8 cellular contexts compared by ENCODE assay signal in the genomic region with DNA sequence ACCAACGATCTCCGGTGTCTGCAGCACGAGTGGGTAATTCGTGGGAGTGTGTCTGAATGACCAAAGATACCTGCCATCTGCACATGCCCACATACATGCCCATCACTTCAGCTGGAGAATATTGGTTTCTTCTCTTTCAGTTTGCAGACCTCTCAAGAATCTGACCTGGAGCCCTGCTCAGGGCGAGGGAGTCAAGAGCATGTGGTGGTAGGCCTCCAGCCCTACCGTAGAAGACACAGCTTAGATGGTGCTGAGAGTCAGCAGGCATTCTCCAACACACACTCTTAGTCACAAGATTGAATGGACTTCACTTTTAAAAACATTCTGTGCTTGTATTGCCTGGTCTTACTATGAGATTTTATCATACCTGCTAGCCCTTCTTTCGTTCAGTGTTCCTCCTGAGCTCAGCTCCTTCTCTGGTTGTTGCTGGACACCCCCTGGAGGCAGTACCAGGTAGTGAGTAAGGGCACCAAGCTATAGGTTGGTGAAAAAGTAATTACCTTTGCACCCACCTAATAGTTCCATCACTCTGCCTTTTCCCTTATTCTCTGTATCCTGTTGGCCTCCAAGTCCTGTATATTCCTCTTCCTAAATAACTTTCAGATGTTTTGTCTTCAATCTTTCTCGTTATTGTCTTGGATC.
A peak's percentile ranks its signal among the peaks of the same experiment; 100 is the strongest.
DNase-seq lines count a peak whose midpoint lies in the region; ATAC-seq and TF ChIP-seq lines count a peak whose summit lies in the region.

No MANE protein-coding gene starts in this region.

- no peaks in the 10 kb centered on the region for H3K36me3 ChIP-seq in brain microvascular endothelial cell (replicated peaks)

- no peaks in the 10 kb centered on the region for H3K36me3 Mint-ChIP-seq in nephron (ENCODE audit: low read depth)

- H3K4me3 ChIP-seq in brain microvascular endothelial cell (ENCODE audit: low read depth, low read length) = no peak overlapping the region

- ATAC-seq in GM19324 (IDR thresholded peaks at IDR 0.05; ENCODE audit: low FRiP score, unreplicated experiment) (no peak), GM18873 (IDR thresholded peaks at IDR 0.05; ENCODE audit: low FRiP score, unreplicated experiment) (no peak)

- H3K4me1 Mint-ChIP-seq in nephron = peaks cover 22% of the 10 kb centered on the region

- H3K27me3 ChIP-seq in brain microvascular endothelial cell (replicated peaks) = no peaks in the 10 kb centered on the region

- DNase-seq in EH (ENCODE audit: low read depth) = peak; percentile 2
- peak; percentile 4 for DNase-seq in HK-2 (ENCODE audit: unreplicated experiment)
- no peak for DNase-seq in brain microvascular endothelial cell
- no peak for DNase-seq in NCI-H226
- DNase-seq in Kasumi-1 (lab: John Stamatoyannopoulos, UW) = no peak

- TF ChIP-seq CTCF in brain microvascular endothelial cell (IDR thresholded peaks at IDR 0.05; ENCODE audit: low read depth, low read length, missing control alignments) = peak; percentile 4
- TF ChIP-seq CTCF in nephron (IDR thresholded peaks at IDR 0.05; ENCODE audit: unreplicated experiment in 3 of 3) = peak; percentile 33 to 45 (median 36)

- in situ Hi-C loops in brain microvascular endothelial cell (cut with HindIII; ENCODE audit: low pct_ligation_motif_present, low sequenced_read_pairs) = no loop called here

- no peak overlapping the region for H3K27ac ChIP-seq in brain microvascular endothelial cell

- no peaks in the 10 kb centered on the region for H3K9me3 Mint-ChIP-seq in nephron

- no peak overlapping the region for H3K27ac Mint-ChIP-seq in nephron

- peaks cover 4% of the 10 kb centered on the region for H3K27me3 Mint-ChIP-seq in nephron (ENCODE audit: low read depth)

- H3K4me3 Mint-ChIP-seq in nephron = no peak overlapping the region

Comparison
In these comparisons a context has a peak if more than half of its experiments do, and no peak if none do; other contexts are left out.
1. DNase-seq: peak in EH (single experiment) and HK-2 (single experiment); none in brain microvascular endothelial cell (single experiment), NCI-H226 (single experiment) and Kasumi-1 (0 of 2).